Comparison of ENCODE assay signal across 10 cellular contexts in genomic region chr19:801861-802496, GRCh38. TPM values are rescaled to one million over a fixed set of nuclear protein-coding genes. Genes with fewer than 3 reads are reported as not detected.
A peak's percentile ranks its signal among the peaks of the same experiment; 100 is the strongest.
DNase-seq lines count a peak whose midpoint lies in the region; ATAC-seq, FAIRE-seq and TF ChIP-seq lines count a peak whose summit lies in the region.
"Had no signal": no experiment of that assay in that cellular context is flagged by ENCODE, and none has a peak within 500 bp of the region (broad histone marks: within the 10 kb centered on the region; RNA-seq: fewer than 3 reads in every experiment).

No MANE protein-coding gene starts in this region.

- H3K27ac Mint-ChIP-seq in T-helper 2 cell treated with Interferon-gamma antibody and Interleukin-4, amounts not matched to agents 5 μg/mL and 100 μg/mL, for 36 hours = no peak overlapping the region
- peak overlapping the region; percentile 46 for H3K27ac Mint-ChIP-seq in MCF 10A (ENCODE audit: low read depth, unreplicated experiment)

- no peaks in the 10 kb centered on the region for H3K27me3 ChIP-seq in left lung
- H3K27me3 ChIP-seq in thoracic aorta (replicated peaks; ENCODE audit: insufficient read depth) = no peaks in the 10 kb centered on the region

- no TSS peak for BruUV-seq in MCF 10A (replicated peaks; lab: Mats Ljungman, UMichigan)

- H3K4me3 Mint-ChIP-seq in T-helper 2 cell treated with Interferon-gamma antibody and Interleukin-4, amounts not matched to agents 5 μg/mL and 100 μg/mL, for 36 hours = peak overlapping the region; percentile 32
- peak overlapping the region; percentile 61 for H3K4me3 Mint-ChIP-seq in MCF 10A (ENCODE audit: unreplicated experiment)

- peaks cover 10 to 81% of the 10 kb centered on the region in 2 donors for H3K36me3 ChIP-seq in left lung
- H3K36me3 ChIP-seq in thoracic aorta = peaks cover 35% of the 10 kb centered on the region

- H3K27ac ChIP-seq in left lung (peak overlapping the region; percentile 62 to 95), thoracic aorta (peak overlapping the region; percentile 14 to 47)

- TF ChIP-seq CTCF in MCF 10A (IDR thresholded peaks at IDR 0.05; ENCODE audit: unreplicated experiment) (no peak), left lung (IDR thresholded peaks at IDR 0.05) (no peak), thoracic aorta (IDR thresholded peaks at IDR 0.05) (no peak)

- H3K4me1 ChIP-seq in left lung (peaks cover 43 to 64% of the 10 kb centered on the region in 2 donors), thoracic aorta (ENCODE audit: control insufficient read depth in 1 of 2, low read depth in 2 of 2) (peaks cover 37 to 50% of the 10 kb centered on the region in 2 donors)

- no peak for FAIRE-seq in HTR-8/SVneo (lab: Jason Lieb, UNC)
- FAIRE-seq: frontal cortex had no signal

- H3K4me3 ChIP-seq in left lung = peak overlapping the region in 1 of 2 donors; percentile 94
- H3K4me3 ChIP-seq in thoracic aorta = peak overlapping the region; percentile 60

- CTCF ChIA-PET in MCF 10A (lab: Yijun Ruan, JAX) = interaction anchor here (0.8 kb wide), 1 partner anchor 296 kb away, joined by 3 read pairs; no protein-coding TSS in a partner anchor

- no peaks in the 10 kb centered on the region for H3K27me3 Mint-ChIP-seq in T-helper 2 cell treated with Interferon-gamma antibody and Interleukin-4, amounts not matched to agents 5 μg/mL and 100 μg/mL, for 36 hours (ENCODE audit: low read depth)
- H3K27me3 Mint-ChIP-seq in MCF 10A (ENCODE audit: insufficient read depth, unreplicated experiment) = no peaks in the 10 kb centered on the region

- intact Hi-C loops in MCF 10A (cut with micrococcal nuclease) (no loop called here), left lung (cut with DNase I) (no loop called here)

- H3K4me1 Mint-ChIP-seq in T-helper 2 cell treated with Interferon-gamma antibody and Interleukin-4, amounts not matched to agents 5 μg/mL and 100 μg/mL, for 36 hours (ENCODE audit: low read depth) = peaks cover 21% of the 10 kb centered on the region
- H3K4me1 Mint-ChIP-seq in MCF 10A (ENCODE audit: insufficient read depth, unreplicated experiment) = peaks cover 33% of the 10 kb centered on the region

- H3K9me3 ChIP-seq in left lung = no peaks in the 10 kb centered on the region
- no peaks in the 10 kb centered on the region for H3K9me3 ChIP-seq in thoracic aorta

- POLR2A ChIA-PET in MCF 10A (lab: Yijun Ruan, JAX) = interaction anchor here (0.7 to 1.6 kb wide), 4 partner anchors 24 to 130 kb away, joined by 3 to 5 read pairs (median 3); partner anchors contain the start of genes MED16 and RNU6-9

- H3K36me3 Mint-ChIP-seq in T-helper 2 cell treated with Interferon-gamma antibody and Interleukin-4, amounts not matched to agents 5 μg/mL and 100 μg/mL, for 36 hours (ENCODE audit: low read depth) = peaks cover 51% of the 10 kb centered on the region
- peaks cover 70% of the 10 kb centered on the region for H3K36me3 Mint-ChIP-seq in MCF 10A (ENCODE audit: insufficient read depth, unreplicated experiment)

- ATAC-seq in left lung (peak; percentile 47), thoracic aorta (ENCODE audit: insufficient number of reproducible peaks, low FRiP score, low read depth) (no peak)

- DNase-seq in T-helper 2 cell treated with Interferon-gamma antibody and Interleukin-4, amounts not matched to agents 5 μg/mL and 100 μg/mL, for 36 hours (ENCODE audit: low spot score) = no peak
- no peak for DNase-seq in T-helper 2 cell
- DNase-seq in MCF 10A (ENCODE audit: unreplicated experiment) = no peak
- DNase-seq in left lung = peak; percentile 72 to 87
- DNase-seq in thoracic aorta (ENCODE audit: low spot score) = no peak
- DNase-seq in HTR-8/SVneo (ENCODE audit: insufficient read length, low spot score) = no peak
- no peak for DNase-seq in putamen (ENCODE audit: low spot score)
- DNase-seq in stimulated activated naive CD4-positive, alpha-beta T cell (lab: John Stamatoyannopoulos, UW) = no peak

- no peaks in the 10 kb centered on the region for H3K9me3 Mint-ChIP-seq in T-helper 2 cell treated with Interferon-gamma antibody and Interleukin-4, amounts not matched to agents 5 μg/mL and 100 μg/mL, for 36 hours
- no peaks in the 10 kb centered on the region for H3K9me3 Mint-ChIP-seq in MCF 10A (ENCODE audit: unreplicated experiment)

RNA-seq across cellular contexts. Expression of gene PTBP1, which starts 4.7 kb away (rescaled TPM):
- total RNA-seq in MCF 10A (2022) (348 and 431 TPM in 2 replicates), left lung (100 to 1,000 TPM; 236 to 354 TPM), thoracic aorta (100 to 1,000 TPM; 149 to 163 TPM)

RNA-seq across cellular contexts. Expression of gene PLPPR3, which starts 19.8 kb away (rescaled TPM):
- not detected in 2 replicates for total RNA-seq in MCF 10A (2022)
- total RNA-seq in left lung = 1 to 10 TPM; 1.6 to 1.9 TPM
- not detected for total RNA-seq in thoracic aorta
- total RNA-seq: RPMI7951 had no signal

RNA-seq across cellular contexts. Expression of gene AZU1, which starts 25.7 kb away (rescaled TPM):
- total RNA-seq in MCF 10A (2022) (not detected in 2 replicates), left lung (1 to 10 TPM; 1.3 TPM), thoracic aorta (1 to 10 TPM in 1 of 2 donors, not detected in 1; 1.1 TPM)
- total RNA-seq: RPMI7951 had no signal

RNA-seq across cellular contexts. Expression of gene PRTN3, which starts 38.8 kb away (rescaled TPM):
- not detected in 2 replicates for total RNA-seq in MCF 10A (2022)
- under 1 TPM; 0.55 to 0.58 TPM for total RNA-seq in left lung
- not detected for total RNA-seq in thoracic aorta
- total RNA-seq: RPMI7951 had no signal

RNA-seq across cellular contexts. Expression of gene ELANE, which starts 50.1 kb away (rescaled TPM):
- not detected in 2 replicates for total RNA-seq in MCF 10A (2022)
- total RNA-seq in left lung = 1 to 10 TPM in 1 of 2 donors, under 1 TPM in 1; 0.89 to 1.3 TPM
- total RNA-seq in thoracic aorta = under 1 TPM in 1 of 2 donors, not detected in 1; 0.41 TPM
- total RNA-seq: frontal cortex, RPMI7951 had no signal

Comparison
In these comparisons a context has a peak if more than half of its experiments do, and no peak if none do; other contexts are left out.
1. DNase-seq: peak in left lung (2 of 2); none in T-helper 2 cell treated with Interferon-gamma antibody and Interleukin-4, amounts not matched to agents 5 μg/mL and 100 μg/mL, for 36 hours (single experiment), T-helper 2 cell (0 of 5), MCF 10A (single experiment), thoracic aorta (single experiment), HTR-8/SVneo (single experiment), putamen (single experiment) and stimulated activated naive CD4-positive, alpha-beta T cell (0 of 6).